Comparison of ENCODE assay signal across 25 cellular contexts in the genomic region with DNA sequence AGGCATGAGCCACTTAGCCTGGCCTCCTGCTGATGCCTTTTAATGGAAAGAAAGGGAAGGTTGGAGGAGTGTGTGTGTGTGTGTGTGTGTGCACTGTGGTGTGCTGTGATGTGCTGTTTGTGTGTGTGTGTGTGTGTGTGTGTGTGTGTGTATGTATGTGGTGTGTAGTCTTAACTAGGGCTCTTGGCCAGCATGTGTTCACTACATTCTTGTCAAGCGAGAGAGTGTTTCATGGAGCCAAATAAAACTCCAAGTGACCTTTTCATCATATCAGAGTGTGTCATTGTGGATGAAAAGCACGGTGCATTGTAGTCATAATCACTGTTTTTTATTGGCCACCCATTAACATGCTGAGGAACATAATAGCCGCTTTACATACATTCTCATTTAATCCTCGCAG. TPM values are rescaled to one million over a fixed set of nuclear protein-coding genes. Genes with fewer than 3 reads are reported as not detected.
A peak's percentile ranks its signal among the peaks of the same experiment; 100 is the strongest.
DNase-seq lines count a peak whose midpoint lies in the region; ATAC-seq and TF ChIP-seq lines count a peak whose summit lies in the region.
"Had no signal": no experiment of that assay in that cellular context is flagged by ENCODE, and none has a peak within 500 bp of the region (broad histone marks: within the 10 kb centered on the region; RNA-seq: fewer than 3 reads in every experiment).

No MANE protein-coding gene starts in this region.

- H3K27me3 Mint-ChIP-seq in T-cell: no peaks in the 10 kb centered on the region
- H3K27me3 Mint-ChIP-seq: activated CD4-positive, alpha-beta T cell treated with anti-CD3 and anti-CD28 coated beads for 36 hours; naive B cell; T-helper 17 cell had no signal

- H3K36me3 Mint-ChIP-seq in T-cell: no peaks in the 10 kb centered on the region
- H3K36me3 Mint-ChIP-seq: CD4-positive, CD25-positive, alpha-beta regulatory T cell; naive B cell; stimulated activated effector memory CD8-positive, alpha-beta T cell treated with anti-CD3 and anti-CD28 coated beads, Interleukin-12 subunit alpha, Interleukin-12 subunit beta, amount 100 ng/mL, for 72 hours had no signal

- H3K27me3 ChIP-seq in spleen (replicated peaks in 1 of 7): no peaks in the 10 kb centered on the region
- H3K27me3 ChIP-seq: adrenal gland, left lung, Peyer's patch, testis, uterus had no signal

- CTCF ChIA-PET in T-cell (lab: Charles Lee): no interaction called here

- no peaks in the 10 kb centered on the region for H3K9me3 ChIP-seq in spleen
- H3K9me3 ChIP-seq: adrenal gland, left lung, Peyer's patch, testis, uterus had no signal

- no peak overlapping the region for H3K27ac ChIP-seq in epithelial cell of prostate
- no peak overlapping the region for H3K27ac ChIP-seq in spleen
- H3K27ac ChIP-seq: left lung, Peyer's patch, uterus had no signal

- no peak overlapping the region for H3K27ac Mint-ChIP-seq in T-cell
- H3K27ac Mint-ChIP-seq: activated CD4-positive, alpha-beta T cell treated with anti-CD3 and anti-CD28 coated beads for 36 hours; CD4-positive, CD25-positive, alpha-beta regulatory T cell; naive B cell; T-helper 17 cell had no signal

- no peaks in the 10 kb centered on the region for H3K9me3 Mint-ChIP-seq in T-cell
- H3K9me3 Mint-ChIP-seq: naive B cell; stimulated activated effector memory CD8-positive, alpha-beta T cell treated with anti-CD3 and anti-CD28 coated beads, Interleukin-12 subunit alpha, Interleukin-12 subunit beta, amount 100 ng/mL, for 72 hours had no signal

- TF ChIP-seq POLR2A in spleen (IDR thresholded peaks at IDR 0.05): no peak

- H3K36me3 ChIP-seq in spleen: no peaks in the 10 kb centered on the region
- H3K36me3 ChIP-seq: adrenal gland, left lung, Peyer's patch, uterus had no signal

- POLR2A ChIA-PET in T-cell (lab: Charles Lee): no interaction called here

- TF ChIP-seq CTCF in spleen (IDR thresholded peaks at IDR 0.05 in 8 of 11, conservative IDR thresholded peaks at IDR 0.05 in 3 of 11): no peak

- no peak overlapping the region for H3K4me3 ChIP-seq in spleen
- H3K4me3 ChIP-seq: adrenal gland, left lung, Peyer's patch, smooth muscle cell, testis, uterus had no signal

- intact Hi-C loops in spleen (cut with DNase I; ENCODE audit: low total_unique reads): no loop called here

- 87 to 96% (median 92%) methylated on average over 4 of the region's 4 CpGs for WGBS in spleen, 5 donors

- no peak overlapping the region for H3K4me3 Mint-ChIP-seq in T-cell
- H3K4me3 Mint-ChIP-seq: activated CD4-positive, alpha-beta T cell treated with anti-CD3 and anti-CD28 coated beads for 36 hours; CD4-positive, CD25-positive, alpha-beta regulatory T cell; naive B cell; stimulated activated effector memory CD8-positive, alpha-beta T cell treated with anti-CD3 and anti-CD28 coated beads, Interleukin-12 subunit alpha, Interleukin-12 subunit beta, amount 100 ng/mL, for 72 hours; T-helper 17 cell had no signal

- H3K4me1 Mint-ChIP-seq in T-cell: no peaks in the 10 kb centered on the region
- H3K4me1 Mint-ChIP-seq: activated CD4-positive, alpha-beta T cell treated with anti-CD3 and anti-CD28 coated beads for 36 hours; naive B cell; stimulated activated effector memory CD8-positive, alpha-beta T cell treated with anti-CD3 and anti-CD28 coated beads, Interleukin-12 subunit alpha, Interleukin-12 subunit beta, amount 100 ng/mL, for 72 hours; T-helper 17 cell had no signal

- DNase-seq in EL (peak; percentile 31), NCI-H69 (lab: John Stamatoyannopoulos, UW) (peak; percentile 62), epithelial cell of prostate (ENCODE audit: low read depth, low spot score) (peak; percentile 8), kidney tubule cell (ENCODE audit: low spot score) (peak; percentile 29), spleen (no peak), T-cell (no peak)
- DNase-seq: activated CD4-positive, alpha-beta T cell treated with anti-CD3 and anti-CD28 coated beads for 36 hours; activated CD8-positive, alpha-beta memory T cell treated with anti-CD3 and anti-CD28 coated beads for 24 hours; activated T-cell treated with anti-CD3 and anti-CD28 coated beads, Interleukin-2, amount 50 U/mL, for 1 hour; adrenal gland; caudate nucleus; CD4-positive, CD25-positive, alpha-beta regulatory T cell; left lung; naive B cell; NCI-H1417 treated with DMSO at 0.1 percent for 48 hours; NCI-H2107; NK-92 treated with Interleukin-12 subunit alpha and Interleukin-12 subunit beta, amount 100 ng/mL, for 24 hours; occipital lobe; Peyer's patch; T-helper 17 cell; testis; uterus had no signal

- peaks cover 0 to 12% (median 0%) of the 10 kb centered on the region in 6 donors for H3K4me1 ChIP-seq in spleen
- H3K4me1 ChIP-seq: adrenal gland, Peyer's patch, uterus had no signal

- ATAC-seq in HG02759 (IDR thresholded peaks at IDR 0.05; ENCODE audit: unreplicated experiment) (no peak), T-cell (replicated peaks in 1 of 4) (no peak)
- ATAC-seq: activated CD4-positive, alpha-beta T cell treated with anti-CD3 and anti-CD28 coated beads for 36 hours; left lung; stimulated activated effector memory CD8-positive, alpha-beta T cell treated with anti-CD3 and anti-CD28 coated beads, Interleukin-12 subunit alpha, Interleukin-12 subunit beta, amount 100 ng/mL, for 72 hours; T-helper 17 cell had no signal

RNA-seq across cellular contexts. Expression of a gene that starts 30.8 kb away (rescaled TPM):
- total RNA-seq in spleen (100 to 1,000 TPM in 1 of 7 donors, 10 to 100 TPM in 6; 22.9 to 108 (median 40.3) TPM), T-cell (100 to 1,000 TPM in 1 of 5 donors, 10 to 100 TPM in 4; 54.1 to 177 (median 85.8) TPM)
- 10 to 100 TPM; 11.8 to 15.6 (median 12.7) TPM for polyA plus RNA-seq in spleen

Comparison
In these comparisons a context has a peak if more than half of its experiments do, and no peak if none do; other contexts are left out.
1. DNase-seq: peak in EL (single experiment), NCI-H69 (single experiment), epithelial cell of prostate (single experiment) and kidney tubule cell (single experiment); none in spleen (single experiment) and T-cell (0 of 34).